1 cellular context compared by ENCODE assay signal in the genomic region with DNA sequence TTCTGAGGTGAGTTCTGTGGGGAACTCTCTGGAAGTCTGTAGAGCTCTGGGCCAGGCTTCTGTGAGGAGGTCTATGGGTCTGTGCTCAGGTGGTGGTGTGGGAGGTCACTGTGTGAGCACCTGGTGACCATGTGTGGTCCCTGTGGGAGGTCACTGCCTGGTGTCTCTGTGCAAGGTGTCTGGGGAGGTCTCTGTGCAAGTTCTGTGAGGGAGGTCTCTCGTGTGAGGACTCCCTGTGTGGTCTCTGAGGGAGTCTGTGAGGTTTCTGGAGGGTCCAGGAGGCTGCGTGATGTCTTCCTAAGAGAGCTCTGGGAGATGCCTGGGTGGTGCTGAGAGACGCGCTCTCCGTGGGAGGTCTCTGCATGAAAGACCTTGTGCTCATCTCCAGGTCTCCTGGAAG.
TF ChIP-seq lines count a peak whose summit lies in the region.

No MANE protein-coding gene starts in this region.

TF ChIP-seq in IMR-90, 13 proteins besides CTCF, POLR2A, EP300 and RAD21 (continued from another document):
- TF ChIP-seq MAZ (IDR thresholded peaks at IDR 0.05; ENCODE audit: borderline replicate concordance, low read depth, low read length) = no peak
- no peak for TF ChIP-seq CEBPB (IDR thresholded peaks at IDR 0.05; ENCODE audit: low read depth, low read length)
- no peak for TF ChIP-seq NFE2L2 (IDR thresholded peaks at IDR 0.05; ENCODE audit: low read depth, low read length)
- TF ChIP-seq MAFK (IDR thresholded peaks at IDR 0.05; ENCODE audit: low read depth, low read length) = no peak
TF ChIP-seq in IMR-90: peak in this region for 0.
